Comparison of ENCODE assay signal across 10 cellular contexts in the genomic region with DNA sequence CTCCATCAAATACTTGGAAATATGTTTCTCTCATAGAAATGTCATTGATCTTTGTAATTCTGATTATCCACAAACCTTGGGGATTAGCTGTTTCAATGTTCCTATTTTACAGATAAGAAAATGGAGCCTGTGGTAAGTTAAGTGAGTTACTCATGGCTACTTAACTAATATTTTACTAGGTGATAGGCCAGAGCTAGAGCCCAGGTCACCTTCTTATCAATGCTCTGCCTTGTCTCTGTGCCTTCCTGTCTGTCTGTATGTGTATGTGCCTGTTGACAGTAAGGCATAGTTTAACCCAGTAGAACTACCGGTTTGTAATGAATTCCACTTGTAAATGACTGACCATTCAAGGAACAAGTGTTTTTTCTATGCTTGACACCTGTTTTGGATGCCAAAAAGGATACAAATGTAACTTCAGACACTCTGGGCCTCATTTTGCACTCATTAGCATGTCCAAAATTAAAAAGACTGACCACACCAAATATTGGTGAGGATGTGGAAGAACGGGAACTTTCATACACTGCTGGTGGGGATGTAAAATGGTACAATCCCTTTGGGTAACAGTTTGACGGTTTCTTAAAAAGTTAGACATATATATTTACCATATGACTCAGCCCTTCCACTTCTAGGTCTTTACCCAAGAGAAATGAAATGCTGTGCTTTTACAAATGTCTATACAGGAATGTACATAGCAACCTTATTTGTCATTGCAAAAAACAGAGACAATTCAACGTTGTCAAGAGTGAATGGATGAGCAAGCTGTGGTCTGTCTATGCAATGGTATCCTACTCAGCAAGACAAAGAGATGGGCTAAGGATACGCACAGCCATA. TPM values are rescaled to one million over a fixed set of nuclear protein-coding genes. Genes with fewer than 3 reads are reported as not detected.
A peak's percentile ranks its signal among the peaks of the same experiment; 100 is the strongest.
DNase-seq lines count a peak whose midpoint lies in the region; ATAC-seq, FAIRE-seq and TF ChIP-seq lines count a peak whose summit lies in the region.
"Had no signal": no experiment of that assay in that cellular context is flagged by ENCODE, and none has a peak within 500 bp of the region (broad histone marks: within the 10 kb centered on the region; RNA-seq: fewer than 3 reads in every experiment).

No MANE protein-coding gene starts in this region.

- TF ChIP-seq POLR2A in breast epithelium (IDR thresholded peaks at IDR 0.05): no peak

- BruUV-seq in MCF 10A (replicated peaks; lab: Mats Ljungman, UMichigan): no TSS peak
- no TSS peak for BruUV-seq in OCI-LY7 (replicated peaks; lab: Mats Ljungman, UMichigan)

- POLR2A ChIA-PET in MCF 10A (lab: Yijun Ruan, JAX) (interaction anchor here (0.6 to 6.1 kb wide), 8 partner anchors 8 to 221 kb away, joined by 3 to 37 read pairs (median 4); a partner anchor contains a TSS), OCI-LY7 (lab: Charles Lee) (interaction anchor here (1.3 kb wide), 1 partner anchor 9 kb away, joined by 4 read pairs; no protein-coding TSS in a partner anchor)

- H3K4me3 ChIP-seq in breast epithelium (no peak overlapping the region), bronchial epithelial cell (ENCODE audit: low read depth, low read length) (no peak overlapping the region), OCI-LY7 (ENCODE audit: low read depth, low read length, poor library complexity, severe bottlenecking) (no peak overlapping the region)
- H3K4me3 ChIP-seq: testis had no signal

- intact Hi-C loops in MCF 10A (cut with micrococcal nuclease): no loop called here
- intact Hi-C loops in breast epithelium (cut with DNase I; ENCODE audit: low total_unique reads): no loop called here
- intact Hi-C loops in OCI-LY7 (cut with micrococcal nuclease; ENCODE audit: unreplicated experiment): no loop called here

- no peak for FAIRE-seq in bronchial epithelial cell (lab: Jason Lieb, UNC)

- H3K4me2 ChIP-seq in OCI-LY7 (ENCODE audit: low read length): no peak overlapping the region

- no peaks in the 10 kb centered on the region for H3K9me2 ChIP-seq in OCI-LY7 (ENCODE audit: insufficient read depth, low read length)

- TF ChIP-seq CTCF in MCF 10A (IDR thresholded peaks at IDR 0.05; ENCODE audit: unreplicated experiment): no peak
- no peak for TF ChIP-seq CTCF in breast epithelium (IDR thresholded peaks at IDR 0.05)
- TF ChIP-seq CTCF in bronchial epithelial cell (IDR thresholded peaks at IDR 0.05; ENCODE audit: insufficient read depth, low read length, severe bottlenecking): no peak
- no peak for TF ChIP-seq CTCF in OCI-LY7 (conservative IDR thresholded peaks at IDR 0.05; ENCODE audit: low read length)

- H2AFZ ChIP-seq in OCI-LY7 (ENCODE audit: low read length): no peak overlapping the region

- no peaks in the 10 kb centered on the region for H3K79me2 ChIP-seq in OCI-LY7 (ENCODE audit: insufficient read depth, low read depth, low read length)

- H3K9me3 ChIP-seq in breast epithelium: no peaks in the 10 kb centered on the region
- H3K9me3 ChIP-seq in OCI-LY7 (ENCODE audit: low read length): 0 out of 2 replicates have a peak, but pooled peaks cover 9% of the 10 kb centered on the region
- H3K9me3 ChIP-seq: testis had no signal

- CTCF ChIA-PET in MCF 10A (lab: Yijun Ruan, JAX) (interaction anchor here (0.6 to 1.2 kb wide), 4 partner anchors 19 to 54 kb away, joined by 3 to 4 read pairs (median 3); a partner anchor contains a TSS), OCI-LY7 (lab: Charles Lee; ENCODE audit: unreplicated experiment) (no interaction called here)

- H3K9me3 Mint-ChIP-seq in MCF 10A (ENCODE audit: unreplicated experiment): peaks cover 25% of the 10 kb centered on the region

- H3K4me1 ChIP-seq in breast epithelium (no peaks in the 10 kb centered on the region), OCI-LY7 (ENCODE audit: insufficient read depth, low read length, poor library complexity, severe bottlenecking) (no peaks in the 10 kb centered on the region)
- H3K4me1 ChIP-seq: testis had no signal

- peaks cover 30% of the 10 kb centered on the region for H3K4me1 Mint-ChIP-seq in MCF 10A (ENCODE audit: insufficient read depth, unreplicated experiment)

- peak overlapping the region; percentile 97 for H3K27ac Mint-ChIP-seq in MCF 10A (ENCODE audit: low read depth, unreplicated experiment)

- DNase-seq in MCF 10A (ENCODE audit: unreplicated experiment) (peak; percentile 66), breast epithelium (ENCODE audit: low spot score in 2 of 2) (no peak), M059J (ENCODE audit: low read depth) (peak; percentile 33), bronchial epithelial cell (ENCODE audit: low read depth) (peak; percentile 100), stromal cell of bone marrow (ENCODE audit: low read depth) (peak; percentile 28), DMS 273 (lab: John Stamatoyannopoulos, UW; ENCODE audit: unreplicated experiment) (no peak), OCI-LY7 (ENCODE audit: low spot score) (no peak)
- DNase-seq: testis had no signal

- H3K36me3 Mint-ChIP-seq in MCF 10A (ENCODE audit: insufficient read depth, unreplicated experiment): peaks cover 6% of the 10 kb centered on the region

- H3K4me3 Mint-ChIP-seq in MCF 10A (ENCODE audit: unreplicated experiment): no peak overlapping the region

- H3K27ac ChIP-seq in breast epithelium (no peak overlapping the region), OCI-LY7 (ENCODE audit: low read depth, low read length, poor library complexity, severe bottlenecking) (no peak overlapping the region)
- H3K27ac ChIP-seq: C4-2B, testis had no signal

- H3K27me3 ChIP-seq in breast epithelium (no peaks in the 10 kb centered on the region), bronchial epithelial cell (ENCODE audit: control insufficient read depth, insufficient read depth, low read length) (no peaks in the 10 kb centered on the region)
- H3K27me3 ChIP-seq: testis had no signal

- no peaks in the 10 kb centered on the region for H4K20me1 ChIP-seq in OCI-LY7 (ENCODE audit: insufficient read depth, low read length)

- H3K36me3 ChIP-seq in breast epithelium (no peaks in the 10 kb centered on the region), bronchial epithelial cell (ENCODE audit: control insufficient read depth, insufficient read depth, low read length) (no peaks in the 10 kb centered on the region), OCI-LY7 (ENCODE audit: insufficient read depth, low read length) (no peaks in the 10 kb centered on the region)

- H3K27me3 Mint-ChIP-seq in MCF 10A (ENCODE audit: insufficient read depth, unreplicated experiment): no peaks in the 10 kb centered on the region

- ATAC-seq in HG03139 (IDR thresholded peaks at IDR 0.05; ENCODE audit: unreplicated experiment): no peak

RNA-seq across cellular contexts. Expression of a gene that starts 19.6 kb away (rescaled TPM):
- total RNA-seq in MCF 10A (2022): 99.1 and 170 TPM in 2 replicates
- total RNA-seq in breast epithelium: under 1 TPM in 1 of 3 donors, not detected in 2; 0.44 TPM
- 0.22 and 0.54 TPM in 2 replicates for total RNA-seq in M059J (2014; rRNA removed; shearing (Covaris generic))
- total RNA-seq in bronchial epithelial cell: 53.5 and 82.7 TPM in 2 replicates
- total RNA-seq in OCI-LY7 (2014; rRNA removed; shearing (Covaris generic)): not detected in 2 replicates
- not detected in 2 replicates for total RNA-seq in OCI-LY7 (2022)

RNA-seq across cellular contexts. Expression of a gene that starts 32.7 kb away (rescaled TPM):
- total RNA-seq in MCF 10A (2022) (5.4 and 5.5 TPM in 2 replicates), breast epithelium (1 to 10 TPM in 1 of 3 donors, not detected in 2; 8.0 TPM), bronchial epithelial cell (22.6 and 41.0 TPM in 2 replicates), OCI-LY7 (2022) (not detected in 2 replicates)
- total RNA-seq in M059J (2014; rRNA removed; shearing (Covaris generic)): 2.6 and 4.2 TPM in 2 replicates
- total RNA-seq in OCI-LY7 (2014; rRNA removed; shearing (Covaris generic)): not detected in 2 replicates

RNA-seq across cellular contexts. Expression of a gene that starts 39.5 kb away (rescaled TPM):
- total RNA-seq in MCF 10A (2022) (14.7 and 21.6 TPM in 2 replicates), breast epithelium (under 1 TPM in 1 of 3 donors, not detected in 2; 0.96 TPM), bronchial epithelial cell (0.13 and 0.26 TPM in 2 replicates), OCI-LY7 (2022) (61.8 and 77.3 TPM in 2 replicates)
- 23.0 and 24.0 TPM in 2 replicates for total RNA-seq in M059J (2014; rRNA removed; shearing (Covaris generic))
- total RNA-seq in OCI-LY7 (2014; rRNA removed; shearing (Covaris generic)): 28.8 and 31.8 TPM in 2 replicates

Comparison
In these comparisons a context has a peak if more than half of its experiments do, and no peak if none do; other contexts are left out.
1. DNase-seq: peak in MCF 10A (single experiment), M059J (single experiment), bronchial epithelial cell (single experiment) and stromal cell of bone marrow (single experiment); none in breast epithelium (0 of 2), DMS 273 (single experiment) and OCI-LY7 (single experiment).
2. RNA of a gene that starts 19.6 kb away (total RNA-seq): 99.1 to 170 TPM in MCF 10A and 53.5 to 82.7 TPM in bronchial epithelial cell; 0.22 to 0.54 TPM in M059J, 0.44 TPM in breast epithelium and not detected in OCI-LY7; every median in the first group is over 10 times any median in the second.